Comparison of ENCODE assay signal across 19 cellular contexts in genomic region chr12:46246021-46246700, GRCh38. TPM values are rescaled to one million over a fixed set of nuclear protein-coding genes. Genes with fewer than 3 reads are reported as not detected.
DNase-seq lines count a peak whose midpoint lies in the region; ATAC-seq, FAIRE-seq and TF ChIP-seq lines count a peak whose summit lies in the region.
"Had no signal": no experiment of that assay in that cellular context is flagged by ENCODE, and none has a peak within 500 bp of the region (broad histone marks: within the 10 kb centered on the region; RNA-seq: fewer than 3 reads in every experiment).

No MANE protein-coding gene starts in this region.

- H3K4me3 Mint-ChIP-seq in CD4-positive, alpha-beta T cell: peak overlapping the region; percentile 43
- no peak overlapping the region for H3K4me3 Mint-ChIP-seq in activated CD4-positive, alpha-beta memory T cell treated with anti-CD3 and anti-CD28 coated beads for 36 hours
- peak overlapping the region; percentile 38 for H3K4me3 Mint-ChIP-seq in endothelial cell (ENCODE audit: unreplicated experiment)

- no peak for FAIRE-seq in D721Med (lab: Jason Lieb, UNC)
- FAIRE-seq: islet of Langerhans had no signal

- intact Hi-C loops in CD4-positive, alpha-beta T cell (cut with DNase I, micrococcal nuclease): no loop called here
- intact Hi-C loops in activated CD4-positive, alpha-beta memory T cell treated with anti-CD3 and anti-CD28 coated beads for 36 hours (cut with micrococcal nuclease): no loop called here

- peak overlapping the region; percentile 54 for H3K27ac Mint-ChIP-seq in CD4-positive, alpha-beta T cell
- H3K27ac Mint-ChIP-seq in activated CD4-positive, alpha-beta memory T cell treated with anti-CD3 and anti-CD28 coated beads for 36 hours: peak overlapping the region; percentile 70
- H3K27ac Mint-ChIP-seq in endothelial cell (ENCODE audit: unreplicated experiment): peak overlapping the region; percentile 72

- H3K27me3 ChIP-seq in CD4-positive, alpha-beta T cell (ENCODE audit: control insufficient read depth, insufficient read depth, low read length): no peaks in the 10 kb centered on the region
- H3K27me3 ChIP-seq: testis had no signal

- ATAC-seq in CD4-positive, alpha-beta T cell (ENCODE audit: poor library complexity): peak; percentile 42
- ATAC-seq in HG02798 (IDR thresholded peaks at IDR 0.05; ENCODE audit: poor library complexity, unreplicated experiment): no peak
- ATAC-seq: Right ventricle myocardium inferior had no signal

- H3K27ac ChIP-seq in C4-2B: peak overlapping the region; percentile 41
- peak overlapping the region; percentile 50 for H3K27ac ChIP-seq in CD4-positive, alpha-beta T cell (ENCODE audit: low read depth, low read length)
- H3K27ac ChIP-seq: HL-60, testis had no signal

- no peaks in the 10 kb centered on the region for H3K27me3 Mint-ChIP-seq in CD4-positive, alpha-beta T cell
- no peaks in the 10 kb centered on the region for H3K27me3 Mint-ChIP-seq in activated CD4-positive, alpha-beta memory T cell treated with anti-CD3 and anti-CD28 coated beads for 36 hours
- H3K27me3 Mint-ChIP-seq in endothelial cell (ENCODE audit: unreplicated experiment): peaks cover 5% of the 10 kb centered on the region

- H3K9me3 ChIP-seq in CD4-positive, alpha-beta T cell (ENCODE audit: control insufficient read depth, low read length): peaks cover 6% of the 10 kb centered on the region
- H3K9me3 ChIP-seq: testis had no signal

- peak in 1 of 10 experiments; percentile 9 for DNase-seq in CD4-positive, alpha-beta T cell
- DNase-seq in activated CD4-positive, alpha-beta memory T cell treated with anti-CD3 and anti-CD28 coated beads for 36 hours: no peak
- DNase-seq in endothelial cell (ENCODE audit: low spot score) (no peak), D721Med (ENCODE audit: insufficient read length, low spot score) (no peak)
- DNase-seq in stimulated activated CD4-positive, alpha-beta T cell treated with anti-CD3 and anti-CD28 coated beads, Interleukin-4, amount 100 ng/mL, for 4 hours: no peak
- DNase-seq: activated CD4-positive, alpha-beta T cell treated with anti-CD3 and anti-CD28 coated beads for 4 hours; AML-193; DMS 273 treated with DMSO at 0.1 percent for 48 hours; GDM1; H7; NCI-H2029; NCI-H510A treated with DMSO at 0.1 percent for 48 hours; posterior cingulate gyrus; testis had no signal

- CTCF ChIA-PET in CD4-positive, alpha-beta T cell (lab: Charles Lee): interaction anchor here (1.0 to 1.2 kb wide), 2 partner anchors 9 to 20 kb away, joined by 3 read pairs; no protein-coding TSS in a partner anchor
- CTCF ChIA-PET in activated CD4-positive, alpha-beta memory T cell treated with anti-CD3 and anti-CD28 coated beads for 36 hours (lab: Charles Lee): interaction anchor here (0.6 to 0.8 kb wide), 3 partner anchors 13 to 315 kb away, joined by 3 read pairs; no protein-coding TSS in a partner anchor

- H3K36me3 Mint-ChIP-seq in CD4-positive, alpha-beta T cell (ENCODE audit: low read depth): peaks cover 100% of the 10 kb centered on the region
- peaks cover 82% of the 10 kb centered on the region for H3K36me3 Mint-ChIP-seq in activated CD4-positive, alpha-beta memory T cell treated with anti-CD3 and anti-CD28 coated beads for 36 hours
- H3K36me3 Mint-ChIP-seq in endothelial cell (ENCODE audit: low read depth, unreplicated experiment): peaks cover 51% of the 10 kb centered on the region

- peaks cover 97% of the 10 kb centered on the region for H3K4me1 Mint-ChIP-seq in CD4-positive, alpha-beta T cell (ENCODE audit: low read depth)
- peaks cover 88% of the 10 kb centered on the region for H3K4me1 Mint-ChIP-seq in activated CD4-positive, alpha-beta memory T cell treated with anti-CD3 and anti-CD28 coated beads for 36 hours (ENCODE audit: low read depth)
- H3K4me1 Mint-ChIP-seq in endothelial cell (ENCODE audit: unreplicated experiment): peaks cover 56% of the 10 kb centered on the region

- POLR2A ChIA-PET in CD4-positive, alpha-beta T cell (lab: Charles Lee): interaction anchor here (0.9 to 1.9 kb wide), 7 partner anchors 13 to 41 kb away, joined by 3 to 10 read pairs (median 4); partner anchors contain the start of gene SLC38A1
- POLR2A ChIA-PET in activated CD4-positive, alpha-beta memory T cell treated with anti-CD3 and anti-CD28 coated beads for 36 hours (lab: Charles Lee): interaction anchor here (0.6 to 2.0 kb wide), 2 partner anchors 13 to 15 kb away, joined by 3 to 4 read pairs; no protein-coding TSS in a partner anchor

- peaks cover 7% of the 10 kb centered on the region for H3K9me3 Mint-ChIP-seq in CD4-positive, alpha-beta T cell
- peaks cover 35% of the 10 kb centered on the region for H3K9me3 Mint-ChIP-seq in activated CD4-positive, alpha-beta memory T cell treated with anti-CD3 and anti-CD28 coated beads for 36 hours
- H3K9me3 Mint-ChIP-seq in endothelial cell (ENCODE audit: unreplicated experiment): peaks cover 15% of the 10 kb centered on the region

- TF ChIP-seq CTCF in C4-2B (conservative IDR thresholded peaks at IDR 0.05) (no peak), endothelial cell (IDR thresholded peaks at IDR 0.05; ENCODE audit: unreplicated experiment) (no peak), D721Med (IDR thresholded peaks at IDR 0.05; ENCODE audit: insufficient read depth, missing control alignments) (no peak)
- TF ChIP-seq CTCF in CD4-positive, alpha-beta T cell (IDR thresholded peaks at IDR 0.05): no peak

RNA-seq across cellular contexts. Expression of gene SLC38A1, which starts 22.7 kb away (rescaled TPM):
- total RNA-seq in CD4-positive, alpha-beta T cell: 100 to 1,000 TPM; 327 to 346 TPM
- 100 to 1,000 TPM; 142 TPM for total RNA-seq in activated CD4-positive, alpha-beta memory T cell treated with anti-CD3 and anti-CD28 coated beads for 36 hours
- total RNA-seq in endothelial cell (ENCODE audit: unreplicated experiment): 100 TPM
